In the genomic region with DNA sequence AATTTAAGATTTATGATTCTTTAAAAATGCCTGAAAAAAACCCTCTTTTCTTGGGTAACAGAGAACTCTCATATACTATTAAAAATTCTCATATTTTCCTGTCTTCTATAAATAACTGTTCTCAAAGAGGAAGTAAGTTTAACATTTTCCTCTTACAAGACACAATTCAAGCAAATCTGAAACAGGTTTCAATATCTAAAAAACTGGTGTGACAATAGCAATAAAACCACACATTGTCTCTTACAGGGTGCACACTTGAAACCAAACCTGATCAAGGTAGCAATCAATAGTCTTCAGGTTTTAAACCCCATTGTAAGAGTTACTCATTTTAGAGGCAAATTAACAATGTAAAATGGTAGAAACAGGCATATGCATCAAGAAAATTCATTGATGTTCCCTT, we compare ENCODE assay signal across 10 cellular contexts. TPM values are rescaled to one million over a fixed set of nuclear protein-coding genes. Genes with fewer than 3 reads are reported as not detected.
DNase-seq lines count a peak whose midpoint lies in the region; ATAC-seq and TF ChIP-seq lines count a peak whose summit lies in the region.
"Had no signal": no experiment of that assay in that cellular context is flagged by ENCODE, and none has a peak within 500 bp of the region (broad histone marks: within the 10 kb centered on the region; RNA-seq: fewer than 3 reads in every experiment).

No MANE protein-coding gene starts in this region.

- peaks cover 67% of the 10 kb centered on the region for H3F3A ChIP-seq in neural progenitor cell (ENCODE audit: low read depth)

- H3K4me2 ChIP-seq in neural progenitor cell: no peak overlapping the region

- no peak for TF ChIP-seq POLR2A in tibial nerve (IDR thresholded peaks at IDR 0.05)

- no peak for TF ChIP-seq EP300 in tibial nerve (IDR thresholded peaks at IDR 0.05)

- H3K27ac ChIP-seq in neural progenitor cell: peak overlapping the region; percentile 23
- no peak overlapping the region for H3K27ac ChIP-seq in tibial nerve
- H3K27ac ChIP-seq: psoas muscle had no signal

- H3K9me3 Mint-ChIP-seq in activated CD4-positive, alpha-beta T cell treated with anti-CD3 and anti-CD28 coated beads, Interleukin-2, amount 10 ng/mL, durations not matched to agents 7 days and 5 days: no peaks in the 10 kb centered on the region
- H3K9me3 Mint-ChIP-seq in neural progenitor cell (no peaks in the 10 kb centered on the region), osteocyte (ENCODE audit: unreplicated experiment) (no peaks in the 10 kb centered on the region)

- H3K4me3 ChIP-seq in neural progenitor cell: no peak overlapping the region
- H3K4me3 ChIP-seq in tibial nerve: no peak overlapping the region
- H3K4me3 ChIP-seq: psoas muscle had no signal

- H3K4me1 ChIP-seq in neural progenitor cell: peaks cover 8% of the 10 kb centered on the region
- H3K4me1 ChIP-seq in tibial nerve: peaks cover 0 to 18% (median 4%) of the 10 kb centered on the region in 4 donors

- H3K27me3 ChIP-seq in neural progenitor cell (no peaks in the 10 kb centered on the region), tibial nerve (no peaks in the 10 kb centered on the region)

- peaks cover 65% of the 10 kb centered on the region for H3K79me2 ChIP-seq in neural progenitor cell (ENCODE audit: low read depth)

- peaks cover 65% of the 10 kb centered on the region for H4K20me1 ChIP-seq in neural progenitor cell (ENCODE audit: low read depth)

- no peak overlapping the region for H3K9ac ChIP-seq in neural progenitor cell

- H3K27ac Mint-ChIP-seq in activated CD4-positive, alpha-beta T cell treated with anti-CD3 and anti-CD28 coated beads, Interleukin-2, amount 10 ng/mL, durations not matched to agents 7 days and 5 days: peak overlapping the region; percentile 60
- H3K27ac Mint-ChIP-seq in neural progenitor cell (no peak overlapping the region), osteocyte (ENCODE audit: unreplicated experiment) (no peak overlapping the region), T-helper 17 cell (no peak overlapping the region)

- TF ChIP-seq CTCF in neural progenitor cell (IDR thresholded peaks at IDR 0.05) (no peak), osteocyte (IDR thresholded peaks at IDR 0.05) (no peak), tibial nerve (IDR thresholded peaks at IDR 0.05) (no peak)

- H3K27me3 Mint-ChIP-seq in activated CD4-positive, alpha-beta T cell treated with anti-CD3 and anti-CD28 coated beads, Interleukin-2, amount 10 ng/mL, durations not matched to agents 7 days and 5 days: no peaks in the 10 kb centered on the region
- H3K27me3 Mint-ChIP-seq in neural progenitor cell (ENCODE audit: insufficient read depth, low read depth) (no peaks in the 10 kb centered on the region), osteocyte (ENCODE audit: unreplicated experiment) (no peaks in the 10 kb centered on the region), T-helper 17 cell (no peaks in the 10 kb centered on the region)

- CTCF ChIA-PET in activated CD4-positive, alpha-beta T cell treated with anti-CD3 and anti-CD28 coated beads, Interleukin-2, amount 10 ng/mL, durations not matched to agents 7 days and 5 days (lab: Charles Lee): interaction anchor here (1.3 kb wide), 1 partner anchor 17 kb away, joined by 3 read pairs; no protein-coding TSS in a partner anchor

- DNase-seq in activated CD4-positive, alpha-beta T cell treated with anti-CD3 and anti-CD28 coated beads, Interleukin-2, amount 10 ng/mL, durations not matched to agents 7 days and 5 days: no peak
- DNase-seq in activated CD4-positive, alpha-beta T cell treated with anti-CD3 and anti-CD28 coated beads for 4 hours: no peak
- DNase-seq in neural progenitor cell (ENCODE audit: low spot score) (no peak), osteocyte (ENCODE audit: extremely low spot score, unreplicated experiment) (no peak), T-helper 17 cell (no peak), tibial nerve (ENCODE audit: low spot score in 2 of 2) (no peak)
- DNase-seq: ACHN, psoas muscle had no signal

- peaks cover 75% of the 10 kb centered on the region for H3K36me3 ChIP-seq in neural progenitor cell
- peaks cover 0 to 66% (median 13%) of the 10 kb centered on the region in 3 donors for H3K36me3 ChIP-seq in tibial nerve

- ATAC-seq in GM21529 (IDR thresholded peaks at IDR 0.05; ENCODE audit: unreplicated experiment): peak; percentile 78
- ATAC-seq in HG03442 (IDR thresholded peaks at IDR 0.05; ENCODE audit: unreplicated experiment): peak; percentile 62
- no peak for ATAC-seq in T-helper 17 cell
- ATAC-seq: psoas muscle had no signal

- H3K4me3 Mint-ChIP-seq in activated CD4-positive, alpha-beta T cell treated with anti-CD3 and anti-CD28 coated beads, Interleukin-2, amount 10 ng/mL, durations not matched to agents 7 days and 5 days: no peak overlapping the region
- H3K4me3 Mint-ChIP-seq in neural progenitor cell (no peak overlapping the region), osteocyte (ENCODE audit: unreplicated experiment) (no peak overlapping the region), T-helper 17 cell (no peak overlapping the region)

- H3K36me3 Mint-ChIP-seq in activated CD4-positive, alpha-beta T cell treated with anti-CD3 and anti-CD28 coated beads, Interleukin-2, amount 10 ng/mL, durations not matched to agents 7 days and 5 days (ENCODE audit: low read depth): peaks cover 64% of the 10 kb centered on the region
- H3K36me3 Mint-ChIP-seq in neural progenitor cell (peaks cover 32% of the 10 kb centered on the region), osteocyte (ENCODE audit: unreplicated experiment) (peaks cover 48% of the 10 kb centered on the region), T-helper 17 cell (ENCODE audit: low read depth) (peaks cover 2% of the 10 kb centered on the region)

- H3K4me1 Mint-ChIP-seq in activated CD4-positive, alpha-beta T cell treated with anti-CD3 and anti-CD28 coated beads, Interleukin-2, amount 10 ng/mL, durations not matched to agents 7 days and 5 days: peaks cover 28% of the 10 kb centered on the region
- no peaks in the 10 kb centered on the region for H3K4me1 Mint-ChIP-seq in neural progenitor cell
- H3K4me1 Mint-ChIP-seq in osteocyte (ENCODE audit: unreplicated experiment): peaks cover 23% of the 10 kb centered on the region
- peaks cover 8% of the 10 kb centered on the region for H3K4me1 Mint-ChIP-seq in T-helper 17 cell

- POLR2A ChIA-PET in activated CD4-positive, alpha-beta T cell treated with anti-CD3 and anti-CD28 coated beads, Interleukin-2, amount 10 ng/mL, durations not matched to agents 7 days and 5 days (lab: Charles Lee): no interaction called here

- H3K9me3 ChIP-seq in neural progenitor cell (ENCODE audit: low read depth) (no peaks in the 10 kb centered on the region), T-helper 17 cell (ENCODE audit: control insufficient read depth, low read length, poor library complexity, severe bottlenecking) (no peaks in the 10 kb centered on the region), tibial nerve (no peaks in the 10 kb centered on the region)
- H3K9me3 ChIP-seq: psoas muscle had no signal

- no peak overlapping the region for H2AFZ ChIP-seq in neural progenitor cell (replicated peaks)

RNA-seq across cellular contexts. Expression of gene FUBP1, which starts 28.0 kb away (rescaled TPM):
- 100 to 1,000 TPM; 193 to 217 TPM for total RNA-seq in activated CD4-positive, alpha-beta T cell treated with anti-CD3 and anti-CD28 coated beads, Interleukin-2, amount 10 ng/mL, durations not matched to agents 7 days and 5 days
- total RNA-seq in neural progenitor cell (ENCODE audit: low replicate concordance): 353 and 491 TPM in 2 replicates
- total RNA-seq in osteocyte: 123 and 126 TPM in 2 replicates
- 100 to 1,000 TPM; 227 to 253 TPM for total RNA-seq in T-helper 17 cell
- total RNA-seq in tibial nerve: 100 to 1,000 TPM in 3 of 4 donors, 10 to 100 TPM in 1; 99.0 to 136 (median 121) TPM

RNA-seq across cellular contexts. Expression of gene DNAJB4, which starts 53.9 kb away (rescaled TPM):
- total RNA-seq in activated CD4-positive, alpha-beta T cell treated with anti-CD3 and anti-CD28 coated beads, Interleukin-2, amount 10 ng/mL, durations not matched to agents 7 days and 5 days: 10 to 100 TPM; 11.5 to 13.2 TPM
- total RNA-seq in neural progenitor cell (ENCODE audit: low replicate concordance): 37.5 and 40.6 TPM in 2 replicates
- total RNA-seq in osteocyte: 89.2 and 95.8 TPM in 2 replicates
- 10 to 100 TPM; 15.2 to 20.8 TPM for total RNA-seq in T-helper 17 cell
- total RNA-seq in tibial nerve: 10 to 100 TPM; 33.9 to 38.0 (median 35.6) TPM
